8 cellular contexts compared by ENCODE assay signal in the genomic region with DNA sequence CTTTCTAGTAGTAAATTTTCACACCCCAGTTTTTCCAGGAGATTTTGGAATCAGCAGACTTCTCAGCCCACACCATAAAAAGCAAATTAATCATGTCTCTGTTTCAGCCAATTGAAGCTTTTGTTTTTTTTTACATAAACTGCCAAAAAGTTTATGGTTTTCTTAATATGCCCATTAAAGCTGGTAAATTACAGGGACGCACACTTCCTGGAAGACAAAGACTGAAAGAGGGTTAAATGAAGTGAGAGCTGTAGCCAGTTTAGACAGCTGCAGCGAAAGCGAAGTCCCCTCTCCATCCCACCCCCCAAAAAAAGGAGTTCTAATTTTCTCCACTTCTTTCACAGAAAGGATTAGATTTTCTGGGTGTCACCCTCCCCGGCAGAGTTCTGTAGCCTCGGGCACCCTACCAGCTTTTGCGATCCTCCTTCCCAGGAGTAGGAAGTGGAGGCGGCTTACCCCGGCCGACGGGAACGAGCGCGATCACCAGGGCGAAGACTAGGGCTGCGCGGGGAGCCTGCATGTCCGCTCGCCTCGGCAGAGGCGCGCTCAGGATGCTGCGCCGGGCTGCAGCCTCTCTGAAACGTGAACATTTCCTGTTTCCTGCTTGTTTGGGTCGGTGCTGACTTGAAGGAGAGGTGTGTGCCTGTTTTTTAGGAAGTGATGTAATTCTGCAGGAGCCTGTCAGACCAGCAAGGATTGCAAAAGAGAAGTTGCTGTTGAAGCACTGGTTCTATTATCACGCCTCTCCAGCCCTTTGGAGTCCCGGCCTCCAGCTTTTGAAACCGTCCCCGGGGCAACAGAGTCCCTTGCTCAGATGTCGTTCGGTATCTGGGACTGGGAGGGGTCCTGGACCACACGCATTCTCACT. TPM values are rescaled to one million over a fixed set of nuclear protein-coding genes. Genes with fewer than 3 reads are reported as not detected.
DNase-seq lines count a peak whose midpoint lies in the region; ATAC-seq and TF ChIP-seq lines count a peak whose summit lies in the region.

A gene with protein sequence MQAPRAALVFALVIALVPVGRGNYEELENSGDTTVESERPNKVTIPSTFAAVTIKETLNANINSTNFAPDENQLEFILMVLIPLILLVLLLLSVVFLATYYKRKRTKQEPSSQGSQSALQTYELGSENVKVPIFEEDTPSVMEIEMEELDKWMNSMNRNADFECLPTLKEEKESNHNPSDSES (minus strand): TSS at position 584 of the 868 bp plus-strand sequence. CDS start 64 bp downstream, at position 520.

- intact Hi-C loops in cardiac septum (cut with DNase I), result no loop called here
- intact Hi-C loops in posterior vena cava (cut with DNase I), result no loop called here

- no peak for TF ChIP-seq EP300 in upper lobe of left lung (IDR thresholded peaks at IDR 0.05)

- WGBS in upper lobe of left lung, 2 donors, result 2 to 10% methylated on average over 13 to 32 of the region's 32 CpGs

- peak; percentile 57 for ATAC-seq in GM19438 (IDR thresholded peaks at IDR 0.05; ENCODE audit: low read depth, unreplicated experiment)
- peak; percentile 56 for ATAC-seq in HG03565 (IDR thresholded peaks at IDR 0.05; ENCODE audit: unreplicated experiment)
- ATAC-seq in SK-N-SH treated with all-trans-retinoic acid at 6 μM for 48 hours, result peak; percentile 92
- peak; percentile 88 to 95 for ATAC-seq in activated naive CD4-positive, alpha-beta T cell treated with anti-CD3 and anti-CD28 coated beads, Interleukin-2, amount 50 U/mL, for 72 hours
- peak; percentile 88 to 91 for ATAC-seq in upper lobe of left lung (ENCODE audit: low FRiP score in 2 of 2)

- no peaks in the 10 kb centered on the region for H3K9me3 Mint-ChIP-seq in activated naive CD4-positive, alpha-beta T cell treated with anti-CD3 and anti-CD28 coated beads, Interleukin-2, amount 50 U/mL, for 72 hours

- H3K4me3 ChIP-seq in upper lobe of left lung, result peak within 1 kb of the TSS; percentile 30 to 56 (median 52)

- H3K36me3 ChIP-seq in upper lobe of left lung, result no peaks in the 10 kb centered on the region

- no peak for TF ChIP-seq CTCF in upper lobe of left lung (IDR thresholded peaks at IDR 0.05)

- H3K27ac ChIP-seq in upper lobe of left lung, result peak within 1 kb of the TSS; percentile 63 to 86 (median 76)

- peak; percentile 22 for DNase-seq in COLO829 (ENCODE audit: low spot score)
- DNase-seq in activated naive CD4-positive, alpha-beta T cell treated with anti-CD3 and anti-CD28 coated beads, Interleukin-2, amount 50 U/mL, for 72 hours (ENCODE audit: low spot score in 2 of 2), result peak; percentile 71 to 77
- peak; percentile 89 for DNase-seq in cardiac septum (ENCODE audit: low spot score)
- DNase-seq in posterior vena cava (ENCODE audit: low spot score), result peak; percentile 88
- DNase-seq in upper lobe of left lung, result peak; percentile 81 to 90

- peak in 2 of 4 donors; percentile 48 to 73 for TF ChIP-seq POLR2A in upper lobe of left lung (IDR thresholded peaks at IDR 0.05)

- peaks cover 0 to 18% (median 4%) of the 10 kb centered on the region in 4 donors for H3K4me1 ChIP-seq in upper lobe of left lung

- no peaks in the 10 kb centered on the region for H3K9me3 ChIP-seq in upper lobe of left lung

- peaks cover 0 to 6% of the 10 kb centered on the region in 2 donors for H3K36me3 Mint-ChIP-seq in activated naive CD4-positive, alpha-beta T cell treated with anti-CD3 and anti-CD28 coated beads, Interleukin-2, amount 50 U/mL, for 72 hours

- H3K27me3 ChIP-seq in upper lobe of left lung, result no peaks in the 10 kb centered on the region

- peak within 1 kb of the TSS; percentile 91 for H3K27ac Mint-ChIP-seq in activated naive CD4-positive, alpha-beta T cell treated with anti-CD3 and anti-CD28 coated beads, Interleukin-2, amount 50 U/mL, for 72 hours

TF ChIP-seq in SK-N-SH treated with all-trans-retinoic acid at 6 μM for 48 hours, 23 proteins besides CTCF, POLR2A, EP300 and RAD21:
- TF ChIP-seq ARNTL (CRISPR knock-in tag; IDR thresholded peaks at IDR 0.05; ENCODE audit: borderline replicate concordance, low read depth), result no peak
- TF ChIP-seq TCF4 (CRISPR knock-in tag; IDR thresholded peaks at IDR 0.05; ENCODE audit: borderline replicate concordance), result no peak
- TF ChIP-seq ESRRG (CRISPR knock-in tag; IDR thresholded peaks at IDR 0.05), result no peak
- no peak for TF ChIP-seq ZFP3 (CRISPR knock-in tag; IDR thresholded peaks at IDR 0.05)
- no peak for TF ChIP-seq CSRNP3 (CRISPR knock-in tag; IDR thresholded peaks at IDR 0.05)
- TF ChIP-seq BACH2 (CRISPR knock-in tag; IDR thresholded peaks at IDR 0.05; ENCODE audit: borderline replicate concordance), result no peak
- TF ChIP-seq OSR1 (CRISPR knock-in tag; IDR thresholded peaks at IDR 0.05), result no peak
- TF ChIP-seq SNAI2 (CRISPR knock-in tag; IDR thresholded peaks at IDR 0.05), result no peak
- TF ChIP-seq ZNF70 (CRISPR knock-in tag; IDR thresholded peaks at IDR 0.05), result no peak
- no peak for TF ChIP-seq PPARA (CRISPR knock-in tag; IDR thresholded peaks at IDR 0.05; ENCODE audit: borderline replicate concordance)
- no peak for TF ChIP-seq ZNF8 (CRISPR knock-in tag; IDR thresholded peaks at IDR 0.05)
- TF ChIP-seq, protein P1, sequence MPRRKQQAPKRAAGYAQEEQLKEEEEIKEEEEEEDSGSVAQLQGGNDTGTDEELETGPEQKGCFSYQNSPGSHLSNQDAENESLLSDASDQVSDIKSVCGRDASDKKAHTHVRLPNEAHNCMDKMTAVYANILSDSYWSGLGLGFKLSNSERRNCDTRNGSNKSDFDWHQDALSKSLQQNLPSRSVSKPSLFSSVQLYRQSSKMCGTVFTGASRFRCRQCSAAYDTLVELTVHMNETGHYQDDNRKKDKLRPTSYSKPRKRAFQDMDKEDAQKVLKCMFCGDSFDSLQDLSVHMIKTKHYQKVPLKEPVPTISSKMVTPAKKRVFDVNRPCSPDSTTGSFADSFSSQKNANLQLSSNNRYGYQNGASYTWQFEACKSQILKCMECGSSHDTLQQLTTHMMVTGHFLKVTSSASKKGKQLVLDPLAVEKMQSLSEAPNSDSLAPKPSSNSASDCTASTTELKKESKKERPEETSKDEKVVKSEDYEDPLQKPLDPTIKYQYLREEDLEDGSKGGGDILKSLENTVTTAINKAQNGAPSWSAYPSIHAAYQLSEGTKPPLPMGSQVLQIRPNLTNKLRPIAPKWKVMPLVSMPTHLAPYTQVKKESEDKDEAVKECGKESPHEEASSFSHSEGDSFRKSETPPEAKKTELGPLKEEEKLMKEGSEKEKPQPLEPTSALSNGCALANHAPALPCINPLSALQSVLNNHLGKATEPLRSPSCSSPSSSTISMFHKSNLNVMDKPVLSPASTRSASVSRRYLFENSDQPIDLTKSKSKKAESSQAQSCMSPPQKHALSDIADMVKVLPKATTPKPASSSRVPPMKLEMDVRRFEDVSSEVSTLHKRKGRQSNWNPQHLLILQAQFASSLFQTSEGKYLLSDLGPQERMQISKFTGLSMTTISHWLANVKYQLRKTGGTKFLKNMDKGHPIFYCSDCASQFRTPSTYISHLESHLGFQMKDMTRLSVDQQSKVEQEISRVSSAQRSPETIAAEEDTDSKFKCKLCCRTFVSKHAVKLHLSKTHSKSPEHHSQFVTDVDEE (CRISPR knock-in tag; IDR thresholded peaks at IDR 0.05), result no peak
- TF ChIP-seq CSDC2 (CRISPR knock-in tag; IDR thresholded peaks at IDR 0.05), result no peak
- TF ChIP-seq TOX (CRISPR knock-in tag; IDR thresholded peaks at IDR 0.05; ENCODE audit: borderline replicate concordance), result no peak

RNA-seq across cellular contexts. Expression of the gene that starts here (rescaled TPM):
- 10 to 100 TPM; 13.4 to 17.1 TPM for total RNA-seq in activated naive CD4-positive, alpha-beta T cell treated with anti-CD3 and anti-CD28 coated beads, Interleukin-2, amount 50 U/mL, for 72 hours
- 1.6 TPM for total RNA-seq in cardiac septum
- 1 to 10 TPM; 1.5 to 4.0 TPM for total RNA-seq in posterior vena cava
- total RNA-seq in upper lobe of left lung, result 10 to 100 TPM in 2 of 6 donors, 1 to 10 TPM in 4; 2.4 to 18.7 (median 6.0) TPM

Comparison
In these comparisons a context has a peak if more than half of its experiments do, and no peak if none do; other contexts are left out.
1. Peak in every context shown above with its lines: DNase-seq, ATAC-seq, H3K4me3 ChIP-seq and H3K27ac ChIP-seq.
2. DNase-seq: peak in every context shown above with its lines; median percentile 89 in cardiac septum; 88 in posterior vena cava; 86 in upper lobe of left lung; 74 in activated naive CD4-positive, alpha-beta T cell treated with anti-CD3 and anti-CD28 coated beads, Interleukin-2, amount 50 U/mL, for 72 hours; 22 in COLO829.